ENCODE assay signal across 8 cellular contexts in the genomic region with DNA sequence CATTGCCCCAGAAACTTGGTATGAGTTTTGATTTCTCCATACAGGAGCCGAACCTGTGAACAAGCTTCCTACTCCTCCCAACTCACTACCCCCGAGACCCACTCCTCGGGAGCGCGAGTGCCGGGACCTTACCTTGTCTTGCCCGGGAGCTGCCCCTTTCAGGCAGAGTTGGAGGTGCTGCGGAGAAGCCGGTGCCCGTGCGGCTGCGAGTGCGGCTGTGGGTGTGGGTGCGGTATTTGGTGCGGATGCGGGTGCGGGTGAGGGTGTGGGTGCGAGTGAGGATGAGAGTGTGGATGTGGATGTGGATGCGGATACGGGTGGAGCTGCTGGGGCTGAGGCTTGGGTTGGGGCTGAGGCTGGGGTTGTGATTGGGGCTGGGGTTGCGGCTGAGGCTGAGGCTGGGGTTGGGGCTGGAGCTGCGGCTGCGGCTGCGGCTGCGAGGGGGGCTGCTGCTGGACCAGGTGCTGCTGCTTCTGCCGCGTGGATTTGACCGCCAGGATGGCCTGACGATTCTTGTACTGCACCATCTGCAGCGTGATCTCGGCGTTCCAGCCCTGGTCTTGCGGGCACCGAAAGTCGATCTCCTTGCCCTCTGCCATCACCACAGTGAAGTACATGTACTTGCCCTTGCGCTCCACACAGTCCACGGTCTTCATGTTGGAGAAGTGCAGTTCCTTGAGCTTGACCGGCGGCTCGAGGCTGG. TPM values are rescaled to one million over a fixed set of nuclear protein-coding genes. Genes with fewer than 3 reads are reported as not detected.
DNase-seq lines count a peak whose midpoint lies in the region; ATAC-seq and TF ChIP-seq lines count a peak whose summit lies in the region.

No MANE protein-coding gene starts in this region.

- H3K27ac ChIP-seq in esophagus muscularis mucosa (replicated peaks in 1 of 4) (peak overlapping the region; percentile 93 to 97 (median 96)), temporal lobe (ENCODE audit: low read depth, low read length) (peak overlapping the region; percentile 69)

- TF ChIP-seq EP300 in esophagus muscularis mucosa (IDR thresholded peaks at IDR 0.05), result no peak

- peak; percentile 16 to 18 for ATAC-seq in naive thymus-derived CD8-positive, alpha-beta T cell

- no peaks in the 10 kb centered on the region for H3K27me3 Mint-ChIP-seq in activated T-cell treated with anti-CD3 and anti-CD28 coated beads, Interleukin-2, amount 50 U/mL, for 24 hours
- peaks cover 0 to 11% (median 0%) of the 10 kb centered on the region in 5 donors for H3K27me3 Mint-ChIP-seq in naive thymus-derived CD8-positive, alpha-beta T cell

- H3K4me3 ChIP-seq in esophagus muscularis mucosa, result peak overlapping the region; percentile 68 to 86 (median 80)

- H3K4me1 Mint-ChIP-seq in activated T-cell treated with anti-CD3 and anti-CD28 coated beads, Interleukin-2, amount 50 U/mL, for 24 hours (ENCODE audit: low read depth), result peaks cover 62% of the 10 kb centered on the region
- H3K4me1 Mint-ChIP-seq in naive thymus-derived CD8-positive, alpha-beta T cell, result peaks cover 19 to 32% (median 25%) of the 10 kb centered on the region in 4 donors

- H3K27ac Mint-ChIP-seq in activated T-cell treated with anti-CD3 and anti-CD28 coated beads, Interleukin-2, amount 50 U/mL, for 24 hours, result peak overlapping the region; percentile 98
- H3K27ac Mint-ChIP-seq in naive thymus-derived CD8-positive, alpha-beta T cell, result peak overlapping the region; percentile 71 to 95 (median 85)

- H3K36me3 ChIP-seq in esophagus muscularis mucosa, result no peaks in the 10 kb centered on the region

- peaks cover 0 to 37% (median 36%) of the 10 kb centered on the region in 4 donors for H3K4me1 ChIP-seq in esophagus muscularis mucosa

- H3K9me3 Mint-ChIP-seq in activated T-cell treated with anti-CD3 and anti-CD28 coated beads, Interleukin-2, amount 50 U/mL, for 24 hours, result no peaks in the 10 kb centered on the region
- H3K9me3 Mint-ChIP-seq in naive thymus-derived CD8-positive, alpha-beta T cell, result no peaks in the 10 kb centered on the region

- no peaks in the 10 kb centered on the region for H3K27me3 ChIP-seq in esophagus muscularis mucosa

- H3K36me3 Mint-ChIP-seq in activated T-cell treated with anti-CD3 and anti-CD28 coated beads, Interleukin-2, amount 50 U/mL, for 24 hours (ENCODE audit: low read depth), result peaks cover 61% of the 10 kb centered on the region
- H3K36me3 Mint-ChIP-seq in naive thymus-derived CD8-positive, alpha-beta T cell, result no peaks in the 10 kb centered on the region

- no peak for TF ChIP-seq CTCF in esophagus muscularis mucosa (IDR thresholded peaks at IDR 0.05)

- intact Hi-C loops in esophagus muscularis mucosa (cut with DNase I), result loop anchor here (5.0 to 10.0 kb wide), 3 partner anchors 53 to 317 kb away; a partner anchor contains a TSS

- peak in 2 of 3 experiments; percentile 76 to 84 for DNase-seq in NCI-H1417 (lab: John Stamatoyannopoulos, UW)
- DNase-seq in NCI-H1417 treated with DMSO at 0.1 percent for 48 hours (lab: John Stamatoyannopoulos, UW), result no peak
- DNase-seq in NCI-H2227 treated with DMSO at 0.1 percent for 48 hours (lab: John Stamatoyannopoulos, UW), result peak; percentile 40
- DNase-seq in activated T-cell treated with anti-CD3 and anti-CD28 coated beads, Interleukin-2, amount 50 U/mL, for 24 hours, result peak; percentile 79
- DNase-seq in esophagus muscularis mucosa (ENCODE audit: extremely low spot score), result peak; percentile 93
- DNase-seq in naive thymus-derived CD8-positive, alpha-beta T cell, result peak in 8 of 10 donors; percentile 15 to 63 (median 44)
- no peak for DNase-seq in mesenteric fat pad (ENCODE audit: low spot score)

- POLR2A ChIA-PET in naive thymus-derived CD8-positive, alpha-beta T cell (lab: Charles Lee), result interaction anchor here (1.1 to 3.4 kb wide), 7 partner anchors 10 to 548 kb away, joined by 3 to 31 read pairs (median 3); a partner anchor contains a TSS

- H3K4me3 Mint-ChIP-seq in activated T-cell treated with anti-CD3 and anti-CD28 coated beads, Interleukin-2, amount 50 U/mL, for 24 hours, result peak overlapping the region; percentile 95
- peak overlapping the region; percentile 82 to 97 (median 90) for H3K4me3 Mint-ChIP-seq in naive thymus-derived CD8-positive, alpha-beta T cell

- no peaks in the 10 kb centered on the region for H3K9me3 ChIP-seq in esophagus muscularis mucosa

- TF ChIP-seq POLR2A in esophagus muscularis mucosa (IDR thresholded peaks at IDR 0.05; ENCODE audit: low read depth), result no peak

- WGBS in esophagus muscularis mucosa, result 1% methylated on average over 21 of the region's 40 CpGs

RNA-seq across cellular contexts. Expression of a gene that starts 1.0 kb away (rescaled TPM):
- total RNA-seq in esophagus muscularis mucosa (10 to 100 TPM in 1 of 4 donors, 1 to 10 TPM in 3; 5.0 to 25.3 (median 6.1) TPM), temporal lobe (23.8 TPM), mesenteric fat pad (45.7 TPM)
- 1 to 10 TPM; 1.1 to 1.2 TPM for total RNA-seq in naive thymus-derived CD8-positive, alpha-beta T cell
- under 1 TPM; 0.04 to 0.13 (median 0.12) TPM for polyA plus RNA-seq in naive thymus-derived CD8-positive, alpha-beta T cell

RNA-seq across cellular contexts. Expression of a gene that starts 54.0 kb away (rescaled TPM):
- 100 to 1,000 TPM; 389 to 540 (median 445) TPM for total RNA-seq in esophagus muscularis mucosa
- 100 to 1,000 TPM; 772 to 820 TPM for total RNA-seq in naive thymus-derived CD8-positive, alpha-beta T cell
- polyA plus RNA-seq in naive thymus-derived CD8-positive, alpha-beta T cell, result 100 to 1,000 TPM; 199 to 224 (median 210) TPM
- total RNA-seq in temporal lobe, result 184 TPM
- total RNA-seq in mesenteric fat pad, result 435 TPM

Comparison
In these comparisons a context has a peak if more than half of its experiments do, and no peak if none do; other contexts are left out.
1. DNase-seq: peak in NCI-H1417 (2 of 3), NCI-H2227 treated with DMSO at 0.1 percent for 48 hours (single experiment), activated T-cell treated with anti-CD3 and anti-CD28 coated beads, Interleukin-2, amount 50 U/mL, for 24 hours (single experiment), esophagus muscularis mucosa (single experiment) and naive thymus-derived CD8-positive, alpha-beta T cell (8 of 10); none in NCI-H1417 treated with DMSO at 0.1 percent for 48 hours (single experiment) and mesenteric fat pad (single experiment).